ENCODE assay signal across 8 cellular contexts in the genomic region with DNA sequence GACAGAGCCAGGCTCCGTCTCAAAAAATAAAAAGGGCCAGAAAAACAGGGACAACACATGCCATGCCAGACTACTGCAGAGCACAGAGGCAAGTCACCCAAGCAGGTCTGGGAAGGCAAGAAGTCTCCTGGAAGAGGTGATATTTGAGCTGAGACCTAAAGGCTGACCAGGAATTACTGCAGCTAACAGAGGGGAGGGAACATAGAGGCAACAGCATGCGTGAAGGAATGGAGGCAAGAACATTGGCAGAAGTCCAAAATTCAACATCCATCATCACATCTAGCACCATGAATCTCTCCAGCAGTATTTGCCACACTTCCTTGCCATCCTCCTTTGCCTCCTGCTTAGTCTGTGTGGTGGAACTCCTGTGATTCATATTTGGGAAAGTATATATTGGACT. TPM values are rescaled to one million over a fixed set of nuclear protein-coding genes. Genes with fewer than 3 reads are reported as not detected.
A peak's percentile ranks its signal among the peaks of the same experiment; 100 is the strongest.
DNase-seq lines count a peak whose midpoint lies in the region; ATAC-seq and TF ChIP-seq lines count a peak whose summit lies in the region.

No MANE protein-coding gene starts in this region.

- peak; percentile 36 for DNase-seq in NCI-H82 (lab: John Stamatoyannopoulos, UW)
- no peak for DNase-seq in NCI-H82 treated with DMSO at 0.1 percent for 48 hours (lab: John Stamatoyannopoulos, UW; ENCODE audit: unreplicated experiment)
- DNase-seq in Panc1 (ENCODE audit: low read depth, low spot score): no peak
- DNase-seq in epithelial cell of proximal tubule (ENCODE audit: low read depth): no peak
- no peak for DNase-seq in D341Med (ENCODE audit: low spot score)
- DNase-seq in NCI-H2081 (lab: John Stamatoyannopoulos, UW): no peak
- DNase-seq in uterus: no peak

- H3K9me3 ChIP-seq in Panc1 (ENCODE audit: control insufficient read depth, insufficient read depth, low read depth, low read length): no peaks in the 10 kb centered on the region
- H3K9me3 ChIP-seq in skeletal muscle satellite cell (replicated peaks; ENCODE audit: low read length): no peaks in the 10 kb centered on the region
- H3K9me3 ChIP-seq in uterus: no peaks in the 10 kb centered on the region

- H3K9ac ChIP-seq in skeletal muscle satellite cell (ENCODE audit: low read depth, low read length): no peak overlapping the region

- H3K4me3 ChIP-seq in Panc1 (ENCODE audit: low read depth in 2 of 2, low read length in 2 of 2) (peak overlapping the region; percentile 84 to 90; a peak in 3 of 4 replicates), epithelial cell of proximal tubule (ENCODE audit: low read depth, low read length) (peak overlapping the region; percentile 69), skeletal muscle satellite cell (ENCODE audit: low read length) (peak overlapping the region; percentile 92), uterus (peak overlapping the region in 1 of 2 donors; percentile 77)

- CTCF ChIA-PET in Panc1 (lab: Charles Lee): no interaction called here

- BruUV-seq in Panc1 (replicated peaks; lab: Mats Ljungman, UMichigan): no TSS peak

- in situ Hi-C loops in Panc1 (cut with HindIII; ENCODE audit: low pct_unique_long_range_greater_than_20kb, low sequenced_read_pairs): no loop called here

- no peak for ATAC-seq in Panc1

- peak overlapping the region; percentile 84 for H3K27ac ChIP-seq in Panc1 (ENCODE audit: low read length)
- H3K27ac ChIP-seq in uterus: no peak overlapping the region

- peaks cover 41% of the 10 kb centered on the region for H3K4me1 ChIP-seq in Panc1 (ENCODE audit: control insufficient read depth, insufficient read depth, low read length)
- peaks cover 23% of the 10 kb centered on the region for H3K4me1 ChIP-seq in skeletal muscle satellite cell (ENCODE audit: control insufficient read depth, insufficient read depth, low read length)
- H3K4me1 ChIP-seq in uterus: peaks cover 0 to 5% of the 10 kb centered on the region in 2 donors

- intact Hi-C loops in Panc1 (cut with micrococcal nuclease; ENCODE audit: unreplicated experiment): no loop called here
- intact Hi-C loops in uterus (cut with DNase I; ENCODE audit: low total_unique reads): no loop called here

- peak overlapping the region; percentile 97 for H3K4me2 ChIP-seq in skeletal muscle satellite cell (ENCODE audit: low read length)

- H3K27me3 ChIP-seq in Panc1 (ENCODE audit: control insufficient read depth, insufficient read depth, low read length): no peaks in the 10 kb centered on the region
- no peaks in the 10 kb centered on the region for H3K27me3 ChIP-seq in skeletal muscle satellite cell (ENCODE audit: control insufficient read depth, insufficient read depth, low read length)
- no peaks in the 10 kb centered on the region for H3K27me3 ChIP-seq in uterus

- peaks cover 7% of the 10 kb centered on the region for H3K36me3 ChIP-seq in Panc1 (ENCODE audit: control insufficient read depth, insufficient read depth, low read length)
- H3K36me3 ChIP-seq in skeletal muscle satellite cell (ENCODE audit: insufficient read depth, low read length): no peaks in the 10 kb centered on the region
- no peaks in the 10 kb centered on the region for H3K36me3 ChIP-seq in uterus

- POLR2A ChIA-PET in Panc1 (lab: Charles Lee): no interaction called here

- no peak for TF ChIP-seq POLR2A in uterus (IDR thresholded peaks at IDR 0.05)

- TF ChIP-seq CTCF in Panc1 (IDR thresholded peaks at IDR 0.05): no peak
- no peak for TF ChIP-seq CTCF in epithelial cell of proximal tubule (conservative IDR thresholded peaks at IDR 0.05; ENCODE audit: low read depth, low read length)
- no peak for TF ChIP-seq CTCF in uterus (IDR thresholded peaks at IDR 0.05)

RNA-seq across cellular contexts. Expression of a gene that starts 0.9 kb away (rescaled TPM):
- 22.0 TPM for total RNA-seq in Panc1 (2021; ENCODE audit: unreplicated experiment)
- 14.9 TPM for polyA plus RNA-seq in Panc1 (2012; ENCODE audit: insufficient read length)
- total RNA-seq in epithelial cell of proximal tubule: 6.3 and 20.6 TPM in 2 replicates
- total RNA-seq in skeletal muscle satellite cell (2012; rRNA removed): 20.5 and 23.4 TPM in 2 replicates
- total RNA-seq in uterus: 10 to 100 TPM; 10.3 to 37.8 (median 20.4) TPM
